ENCODE assay signal across 14 cellular contexts in the genomic region with DNA sequence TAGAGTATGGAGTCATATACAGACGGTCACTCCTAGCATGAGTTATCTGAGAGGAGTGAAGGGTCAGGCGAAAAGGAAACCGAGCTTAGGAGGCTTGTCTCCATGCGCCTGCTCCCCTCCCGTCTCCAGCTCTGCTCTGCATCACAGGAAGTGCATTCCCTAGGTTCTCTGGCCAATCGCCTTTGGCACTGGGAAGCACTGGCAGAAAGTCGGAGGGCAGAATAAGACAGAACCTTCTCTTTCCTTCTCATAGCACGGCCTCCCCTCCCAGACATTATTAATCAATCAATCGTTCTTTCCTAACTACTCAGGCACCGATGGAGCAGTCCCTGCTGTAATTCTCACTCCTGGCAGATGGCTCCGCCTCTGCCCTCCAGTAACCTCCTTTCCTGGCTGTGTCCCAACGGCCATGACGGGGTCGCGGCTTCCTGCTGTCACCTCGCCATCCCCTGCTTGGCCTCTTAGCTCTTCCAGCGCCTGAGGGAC.
DNase-seq lines count a peak whose midpoint lies in the region; ATAC-seq and TF ChIP-seq lines count a peak whose summit lies in the region.
"Had no signal": no experiment of that assay in that cellular context is flagged by ENCODE, and none has a peak within 500 bp of the region (broad histone marks: within the 10 kb centered on the region; RNA-seq: fewer than 3 reads in every experiment).

No MANE protein-coding gene starts in this region.

- H3K9ac ChIP-seq in mesendoderm (ENCODE audit: low read length) = no peak overlapping the region

- no peaks in the 10 kb centered on the region for H3K36me3 Mint-ChIP-seq in activated T-helper 2 cell treated with anti-CD3 and anti-CD28 coated beads, Interferon-gamma antibody, Interleukin-2, Interleukin-4, amounts not matched to agents 10 μg/mL and 5 μg/mL and 100 μg/mL, durations not matched to agents 14 hours and 24 hours and 36 hours (ENCODE audit: low read depth)

- peaks cover 5% of the 10 kb centered on the region for H3K9me3 Mint-ChIP-seq in activated T-helper 2 cell treated with anti-CD3 and anti-CD28 coated beads, Interferon-gamma antibody, Interleukin-2, Interleukin-4, amounts not matched to agents 10 μg/mL and 5 μg/mL and 100 μg/mL, durations not matched to agents 14 hours and 24 hours and 36 hours

- intact Hi-C loops in PC-9 (cut with micrococcal nuclease; ENCODE audit: unreplicated experiment) = no loop called here
- intact Hi-C loops in activated T-helper 2 cell treated with anti-CD3 and anti-CD28 coated beads, Interferon-gamma antibody, Interleukin-2, Interleukin-4, amounts not matched to agents 10 μg/mL and 5 μg/mL and 100 μg/mL, durations not matched to agents 14 hours and 24 hours and 36 hours (cut with micrococcal nuclease) = no loop called here

- no peak overlapping the region for H3K27ac Mint-ChIP-seq in activated T-helper 2 cell treated with anti-CD3 and anti-CD28 coated beads, Interferon-gamma antibody, Interleukin-2, Interleukin-4, amounts not matched to agents 10 μg/mL and 5 μg/mL and 100 μg/mL, durations not matched to agents 14 hours and 24 hours and 36 hours
- H3K27ac Mint-ChIP-seq: naive thymus-derived CD4-positive, alpha-beta T cell had no signal

- no peak overlapping the region for H3K56ac ChIP-seq in mesendoderm (ENCODE audit: low read length)

- H3K27me3 ChIP-seq in PC-9 (ENCODE audit: insufficient read depth, low read depth) (no peaks in the 10 kb centered on the region), mesendoderm (ENCODE audit: insufficient read depth, low read length, poor library complexity) (no peaks in the 10 kb centered on the region)

- H2BK15ac ChIP-seq in mesendoderm (replicated peaks; ENCODE audit: low read depth) = no peak overlapping the region

- no peak overlapping the region for H4K8ac ChIP-seq in mesendoderm (ENCODE audit: low read depth, low read length)

- no peaks in the 10 kb centered on the region for H3K9me2 ChIP-seq in PC-9 (ENCODE audit: insufficient read depth)

- no peak overlapping the region for H3K18ac ChIP-seq in mesendoderm (ENCODE audit: low read length)

- H3K79me2 ChIP-seq in PC-9 (ENCODE audit: low read depth) (no peaks in the 10 kb centered on the region), mesendoderm (ENCODE audit: control insufficient read depth, insufficient read depth, low read length) (no peaks in the 10 kb centered on the region)

- H3K27ac ChIP-seq in PC-9 (no peak overlapping the region), mesendoderm (ENCODE audit: low read depth, low read length) (no peak overlapping the region)

- H3K79me1 ChIP-seq in mesendoderm (ENCODE audit: low read length) = no peaks in the 10 kb centered on the region

- CTCF ChIA-PET in PC-9 (lab: Charles Lee) = interaction anchor here (0.6 kb wide), 1 partner anchor 78 kb away, joined by 5 read pairs; no protein-coding TSS in a partner anchor

- ATAC-seq in GM21737 (IDR thresholded peaks at IDR 0.05; ENCODE audit: unreplicated experiment) = no peak
- ATAC-seq: naive thymus-derived CD4-positive, alpha-beta T cell had no signal

- H3K4me3 Mint-ChIP-seq in activated T-helper 2 cell treated with anti-CD3 and anti-CD28 coated beads, Interferon-gamma antibody, Interleukin-2, Interleukin-4, amounts not matched to agents 10 μg/mL and 5 μg/mL and 100 μg/mL, durations not matched to agents 14 hours and 24 hours and 36 hours (ENCODE audit: low read depth) = no peak overlapping the region
- H3K4me3 Mint-ChIP-seq: naive thymus-derived CD4-positive, alpha-beta T cell had no signal

- H3K4ac ChIP-seq in mesendoderm (ENCODE audit: low read depth, low read length) = no peak overlapping the region

- H3K4me1 Mint-ChIP-seq in activated T-helper 2 cell treated with anti-CD3 and anti-CD28 coated beads, Interferon-gamma antibody, Interleukin-2, Interleukin-4, amounts not matched to agents 10 μg/mL and 5 μg/mL and 100 μg/mL, durations not matched to agents 14 hours and 24 hours and 36 hours (ENCODE audit: low read depth) = no peaks in the 10 kb centered on the region

- H3K9me3 ChIP-seq in PC-9 (ENCODE audit: insufficient read depth, low read depth) = no peaks in the 10 kb centered on the region

- peak overlapping the region; percentile 80; the same call in 1 of the 2 replicates for H2AFZ ChIP-seq in PC-9

- peaks cover 5% of the 10 kb centered on the region for H3K27me3 Mint-ChIP-seq in activated T-helper 2 cell treated with anti-CD3 and anti-CD28 coated beads, Interferon-gamma antibody, Interleukin-2, Interleukin-4, amounts not matched to agents 10 μg/mL and 5 μg/mL and 100 μg/mL, durations not matched to agents 14 hours and 24 hours and 36 hours (ENCODE audit: low read depth)

- no peaks in the 10 kb centered on the region for H3F3A ChIP-seq in PC-9 (ENCODE audit: insufficient read depth, low read depth)

- H3K4me1 ChIP-seq in PC-9 (replicated peaks; ENCODE audit: insufficient read depth) (0 out of 2 replicates have a peak, but pooled peaks cover 4% of the 10 kb centered on the region), mesendoderm (ENCODE audit: control insufficient read depth, low read depth, low read length) (no peaks in the 10 kb centered on the region)

- H2BK5ac ChIP-seq in mesendoderm (ENCODE audit: low read length) = no peak overlapping the region

- H3K4me3 ChIP-seq in PC-9 (peak overlapping the region; percentile 55), mesendoderm (ENCODE audit: low read length) (no peak overlapping the region)

- peak overlapping the region; percentile 71 for H3K4me2 ChIP-seq in PC-9
- H3K4me2 ChIP-seq in mesendoderm (ENCODE audit: low read length) = no peak overlapping the region

- H3K36me3 ChIP-seq in PC-9 (ENCODE audit: low read depth) = no peaks in the 10 kb centered on the region
- H3K36me3 ChIP-seq in mesendoderm (ENCODE audit: control insufficient read depth, insufficient read depth, low read length) = no peaks in the 10 kb centered on the region

- no peak overlapping the region for H3K23ac ChIP-seq in mesendoderm (ENCODE audit: low read length)

- H2AK5ac ChIP-seq in mesendoderm (ENCODE audit: low read length) = no peak overlapping the region

- TF ChIP-seq CTCF in PC-9 (conservative IDR thresholded peaks at IDR 0.05) = no peak

- DNase-seq in Daoy (ENCODE audit: low read depth) (peak; percentile 11), PC-9 (peak; percentile 10 to 56), fibroblast of gingiva (ENCODE audit: low read depth) (peak; percentile 34), mesendoderm (peak; percentile 66), NCI-H2081 treated with DMSO at 0.1 percent for 48 hours (lab: John Stamatoyannopoulos, UW) (no peak)
- no peak for DNase-seq in activated CD4-positive, CD25-positive, alpha-beta regulatory T cell (lab: John Stamatoyannopoulos, UW)
- DNase-seq in activated T-helper 2 cell treated with anti-CD3 and anti-CD28 coated beads, Interferon-gamma antibody, Interleukin-2, Interleukin-4, amounts not matched to agents 10 μg/mL and 5 μg/mL and 100 μg/mL, durations not matched to agents 14 hours and 24 hours and 36 hours (ENCODE audit: low spot score) = no peak
- DNase-seq: activated CD4-positive, alpha-beta T cell treated with anti-CD3 and anti-CD28 coated beads, Interleukin-2, amount 50 U/mL, for 4 hours; activated effector memory CD4-positive, alpha-beta T cell treated with anti-CD3 and anti-CD28 coated beads, Interleukin-2, amount 50 U/mL, for 16 hours; C1 segment of cervical spinal cord; naive thymus-derived CD4-positive, alpha-beta T cell; NCI-H1436; T-helper 1 cell had no signal

- no peak overlapping the region for H2BK120ac ChIP-seq in mesendoderm (ENCODE audit: low read depth, low read length)

- no TSS peak for BruUV-seq in PC-9 (replicated peaks; lab: Mats Ljungman, UMichigan)

- H4K20me1 ChIP-seq in PC-9 (ENCODE audit: insufficient read depth) = no peaks in the 10 kb centered on the region

- WGBS in mesendoderm (ENCODE audit: extremely low coverage, insufficient coverage, low lambda C conversion rate) = no CpG with 5 or more reads among the region's 17 CpGs

- H4K5ac ChIP-seq in mesendoderm (ENCODE audit: low read length) = no peak overlapping the region

- POLR2A ChIA-PET in PC-9 (lab: Charles Lee; ENCODE audit: unreplicated experiment) = no interaction called here

Comparison
In these comparisons a context has a peak if more than half of its experiments do, and no peak if none do; other contexts are left out.
1. DNase-seq: peak in Daoy (single experiment), PC-9 (2 of 2), fibroblast of gingiva (single experiment) and mesendoderm (single experiment); none in activated CD4-positive, CD25-positive, alpha-beta regulatory T cell (0 of 4), activated T-helper 2 cell treated with anti-CD3 and anti-CD28 coated beads, Interferon-gamma antibody, Interleukin-2, Interleukin-4, amounts not matched to agents 10 μg/mL and 5 μg/mL and 100 μg/mL, durations not matched to agents 14 hours and 24 hours and 36 hours (single experiment) and NCI-H2081 treated with DMSO at 0.1 percent for 48 hours (single experiment).